2 cellular contexts compared by ENCODE assay signal in the genomic region with DNA sequence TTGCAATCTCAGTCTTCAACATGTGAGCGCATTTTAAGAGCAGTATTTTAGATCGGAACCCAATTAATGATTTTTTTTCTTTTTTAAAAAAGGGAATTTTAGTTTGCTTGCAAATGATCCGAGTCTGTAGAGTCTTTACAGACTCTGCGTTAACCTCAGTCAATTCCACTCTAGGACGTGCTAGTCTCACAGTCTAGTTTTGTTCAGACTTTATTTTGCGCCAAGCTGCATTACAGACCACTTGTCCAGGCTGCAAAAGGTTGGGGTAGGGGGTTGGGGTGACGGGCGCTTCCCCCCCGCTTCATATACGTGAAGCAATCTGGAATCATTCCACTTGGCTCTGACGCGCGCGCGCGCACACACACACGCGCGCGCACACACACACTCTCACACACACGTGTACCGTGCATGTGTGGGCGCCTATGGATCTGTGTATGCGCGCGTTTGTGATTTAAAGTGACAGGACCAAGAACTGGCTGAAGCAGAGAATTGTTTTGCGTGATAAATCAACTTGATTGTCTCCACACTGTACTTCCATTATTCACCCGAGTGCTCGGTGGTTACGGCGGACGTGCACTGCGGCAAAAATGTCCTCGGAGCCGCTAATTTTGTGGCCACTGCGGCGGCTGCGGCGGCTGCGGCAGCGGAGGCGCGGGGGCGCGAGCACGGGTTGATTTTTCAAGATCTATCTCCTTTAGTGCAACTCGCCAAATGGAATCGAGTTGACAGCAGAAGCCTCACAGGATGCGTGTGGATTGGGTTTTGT.
A peak's percentile ranks its signal among the peaks of the same experiment; 100 is the strongest.
TF ChIP-seq lines count a peak whose summit lies in the region.

No MANE protein-coding gene starts in this region.

TF ChIP-seq in HEK293, 187 proteins besides CTCF, POLR2A, EP300 and RAD21 (continued from another document):
- no peak for TF ChIP-seq ZBTB20 (tag by site-specific recombination; IDR thresholded peaks at IDR 0.05)
- TF ChIP-seq KLF17 (tag by site-specific recombination; IDR thresholded peaks at IDR 0.05), result no peak
- no peak for TF ChIP-seq ZNF514 (tag by site-specific recombination; IDR thresholded peaks at IDR 0.05)
- no peak for TF ChIP-seq ZNF76 (tag by site-specific recombination; IDR thresholded peaks at IDR 0.05; ENCODE audit: borderline replicate concordance, low read depth)
- TF ChIP-seq, protein P1, sequence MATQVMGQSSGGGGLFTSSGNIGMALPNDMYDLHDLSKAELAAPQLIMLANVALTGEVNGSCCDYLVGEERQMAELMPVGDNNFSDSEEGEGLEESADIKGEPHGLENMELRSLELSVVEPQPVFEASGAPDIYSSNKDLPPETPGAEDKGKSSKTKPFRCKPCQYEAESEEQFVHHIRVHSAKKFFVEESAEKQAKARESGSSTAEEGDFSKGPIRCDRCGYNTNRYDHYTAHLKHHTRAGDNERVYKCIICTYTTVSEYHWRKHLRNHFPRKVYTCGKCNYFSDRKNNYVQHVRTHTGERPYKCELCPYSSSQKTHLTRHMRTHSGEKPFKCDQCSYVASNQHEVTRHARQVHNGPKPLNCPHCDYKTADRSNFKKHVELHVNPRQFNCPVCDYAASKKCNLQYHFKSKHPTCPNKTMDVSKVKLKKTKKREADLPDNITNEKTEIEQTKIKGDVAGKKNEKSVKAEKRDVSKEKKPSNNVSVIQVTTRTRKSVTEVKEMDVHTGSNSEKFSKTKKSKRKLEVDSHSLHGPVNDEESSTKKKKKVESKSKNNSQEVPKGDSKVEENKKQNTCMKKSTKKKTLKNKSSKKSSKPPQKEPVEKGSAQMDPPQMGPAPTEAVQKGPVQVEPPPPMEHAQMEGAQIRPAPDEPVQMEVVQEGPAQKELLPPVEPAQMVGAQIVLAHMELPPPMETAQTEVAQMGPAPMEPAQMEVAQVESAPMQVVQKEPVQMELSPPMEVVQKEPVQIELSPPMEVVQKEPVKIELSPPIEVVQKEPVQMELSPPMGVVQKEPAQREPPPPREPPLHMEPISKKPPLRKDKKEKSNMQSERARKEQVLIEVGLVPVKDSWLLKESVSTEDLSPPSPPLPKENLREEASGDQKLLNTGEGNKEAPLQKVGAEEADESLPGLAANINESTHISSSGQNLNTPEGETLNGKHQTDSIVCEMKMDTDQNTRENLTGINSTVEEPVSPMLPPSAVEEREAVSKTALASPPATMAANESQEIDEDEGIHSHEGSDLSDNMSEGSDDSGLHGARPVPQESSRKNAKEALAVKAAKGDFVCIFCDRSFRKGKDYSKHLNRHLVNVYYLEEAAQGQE (tag by site-specific recombination; IDR thresholded peaks at IDR 0.05), result no peak
- TF ChIP-seq PATZ1 (tag by site-specific recombination; IDR thresholded peaks at IDR 0.05), result peak; percentile 63
- TF ChIP-seq ZNF16 (tag by site-specific recombination; IDR thresholded peaks at IDR 0.05; ENCODE audit: low read depth), result no peak
- TF ChIP-seq MEIS1 (CRISPR knock-in tag; IDR thresholded peaks at IDR 0.05; ENCODE audit: borderline replicate concordance), result no peak
- peak; percentile 86 for TF ChIP-seq ZSCAN4 (tag by site-specific recombination; IDR thresholded peaks at IDR 0.05)
- TF ChIP-seq ZNF585B (tag by site-specific recombination; IDR thresholded peaks at IDR 0.05), result no peak
- TF ChIP-seq ZBTB6 (tag by site-specific recombination; IDR thresholded peaks at IDR 0.05), result no peak
- TF ChIP-seq GLIS2 (tag by site-specific recombination; IDR thresholded peaks at IDR 0.05), result no peak; the same call in 1 of the 2 replicates
- TF ChIP-seq ZNF830 (tag by site-specific recombination; IDR thresholded peaks at IDR 0.05; ENCODE audit: low read depth), result no peak
- peak; percentile 80 for TF ChIP-seq ZFHX2 (tag by site-specific recombination; conservative IDR thresholded peaks at IDR 0.05)
- no peak for TF ChIP-seq ZNF837 (tag by site-specific recombination; IDR thresholded peaks at IDR 0.05)
- peak; percentile 28; the same call in 1 of the 2 replicates for TF ChIP-seq SP7 (tag by site-specific recombination; IDR thresholded peaks at IDR 0.05)
- no peak for TF ChIP-seq SP2 (tag by site-specific recombination; IDR thresholded peaks at IDR 0.05)
- TF ChIP-seq ZNF596 (tag by site-specific recombination; IDR thresholded peaks at IDR 0.05), result no peak

TF ChIP-seq in K562, 482 proteins besides CTCF, POLR2A, EP300 and RAD21 (continued from another document and continues in another):
- no peak for TF ChIP-seq ZNF217 (CRISPR knock-in tag; IDR thresholded peaks at IDR 0.05)
- no peak for TF ChIP-seq ZNF354B (CRISPR knock-in tag; IDR thresholded peaks at IDR 0.05)
- TF ChIP-seq NR0B1 (IDR thresholded peaks at IDR 0.05; ENCODE audit: partially characterized antibody), result no peak
- no peak for TF ChIP-seq NFE2 (IDR thresholded peaks at IDR 0.05; ENCODE audit: low read depth)
- TF ChIP-seq ETV5 (CRISPR knock-in tag; IDR thresholded peaks at IDR 0.05; ENCODE audit: low read depth), result peak; percentile 34; the same call in 1 of the 2 replicates
- TF ChIP-seq RNF2 (IDR thresholded peaks at IDR 0.05), result no peak
- TF ChIP-seq ZSCAN29 (IDR thresholded peaks at IDR 0.05), result no peak
- TF ChIP-seq NFATC3 (IDR thresholded peaks at IDR 0.05), result no peak
- no peak for TF ChIP-seq ERF (CRISPR knock-in tag; IDR thresholded peaks at IDR 0.05)
- no peak for TF ChIP-seq CBX8 (IDR thresholded peaks at IDR 0.05; ENCODE audit: borderline replicate concordance, extremely low read depth, low read depth, low read length, poor library complexity, severe bottlenecking)
- TF ChIP-seq LEF1 (IDR thresholded peaks at IDR 0.05), result 0 out of 2 replicates have a peak, but pooled peaks have one; percentile 38
- TF ChIP-seq ID3 (CRISPR knock-in tag; IDR thresholded peaks at IDR 0.05), result no peak
- peak; percentile 65; the same call in 1 of the 2 replicates for TF ChIP-seq ID3 (tag; IDR thresholded peaks at IDR 0.05)
- no peak for TF ChIP-seq ZNF695 (CRISPR knock-in tag; IDR thresholded peaks at IDR 0.05)
- TF ChIP-seq TAF1 (IDR thresholded peaks at IDR 0.05; ENCODE audit: control insufficient read depth, extremely low read depth, insufficient read depth, low read length, severe bottlenecking), result peak; percentile 27
- no peak for TF ChIP-seq SRF (CRISPR knock-in tag; IDR thresholded peaks at IDR 0.05)
- peak; percentile 67 for TF ChIP-seq CEBPB (tag; IDR thresholded peaks at IDR 0.05)
- no peak for TF ChIP-seq NBN (IDR thresholded peaks at IDR 0.05; ENCODE audit: low read depth)
- TF ChIP-seq HOXB6 (CRISPR knock-in tag; IDR thresholded peaks at IDR 0.05; ENCODE audit: borderline replicate concordance), result no peak
- no peak for TF ChIP-seq PHF20 (IDR thresholded peaks at IDR 0.05; ENCODE audit: partially characterized antibody)
- no peak for TF ChIP-seq HDAC6 (IDR thresholded peaks at IDR 0.05; ENCODE audit: low read depth, low read length)
- TF ChIP-seq ZNF395 (CRISPR knock-in tag; IDR thresholded peaks at IDR 0.05), result no peak
- no peak for TF ChIP-seq ZNF436 (CRISPR knock-in tag; IDR thresholded peaks at IDR 0.05)
- TF ChIP-seq RBM17 (IDR thresholded peaks at IDR 0.05; ENCODE audit: borderline replicate concordance, low read depth, low read length), result no peak
- no peak for TF ChIP-seq GTF2A2 (tag; IDR thresholded peaks at IDR 0.05)
- peak; percentile 93 for TF ChIP-seq ZFP91 (CRISPR knock-in tag; IDR thresholded peaks at IDR 0.05)
- no peak for TF ChIP-seq ZNF518B (CRISPR knock-in tag; IDR thresholded peaks at IDR 0.05)
- no peak; the same call in 1 of the 2 replicates for TF ChIP-seq CBFB (CRISPR knock-in tag; IDR thresholded peaks at IDR 0.05)
- no peak for TF ChIP-seq NCOA2 (IDR thresholded peaks at IDR 0.05; ENCODE audit: partially characterized antibody in 2 of 2)
- TF ChIP-seq SMARCA5 (IDR thresholded peaks at IDR 0.05), result no peak
- TF ChIP-seq ZNF449 (CRISPR knock-in tag; IDR thresholded peaks at IDR 0.05), result no peak
- no peak for TF ChIP-seq ATF4 (CRISPR knock-in tag; IDR thresholded peaks at IDR 0.05)
- no peak for TF ChIP-seq HMG20A (CRISPR knock-in tag; conservative IDR thresholded peaks at IDR 0.05)
- no peak for TF ChIP-seq ZNF253 (CRISPR knock-in tag; conservative IDR thresholded peaks at IDR 0.05)
- TF ChIP-seq SUPT5H (IDR thresholded peaks at IDR 0.05), result 0 out of 2 replicates have a peak, but pooled peaks have one; percentile 19
- no peak for TF ChIP-seq HMG20B (CRISPR knock-in tag; IDR thresholded peaks at IDR 0.05)
